8 cellular contexts compared by ENCODE assay signal in genomic region chr17:14926526-14927122, GRCh38.
A peak's percentile ranks its signal among the peaks of the same experiment; 100 is the strongest.
DNase-seq lines count a peak whose midpoint lies in the region; ATAC-seq and TF ChIP-seq lines count a peak whose summit lies in the region.

No MANE protein-coding gene starts in this region.

- intact Hi-C loops in ascending aorta (cut with DNase I) (loop anchor here (5.0 kb wide), 1 partner anchor 1329 kb away; no protein-coding TSS in a partner anchor), posterior vena cava (cut with DNase I) (loop anchor here in 1 of 2 donors (10.0 kb wide), 1 partner anchor 1332 kb away; no protein-coding TSS in a partner anchor)

- peaks cover 0 to 6% (median 0%) of the 10 kb centered on the region in 3 donors for H3K9me3 Mint-ChIP-seq in T-cell

- H3K27me3 Mint-ChIP-seq in T-cell: peaks cover 7 to 22% of the 10 kb centered on the region in 2 donors

- H3K4me1 Mint-ChIP-seq in T-cell: no peaks in the 10 kb centered on the region

- H3K27me3 ChIP-seq in ascending aorta (no peaks in the 10 kb centered on the region), iPS DF 6.9 (ENCODE audit: control insufficient read depth, insufficient read depth, low read length) (no peaks in the 10 kb centered on the region)

- TF ChIP-seq CTCF in ascending aorta (IDR thresholded peaks at IDR 0.05): peak in 2 of 3 experiments; percentile 55 to 69

- DNase-seq in ELR (ENCODE audit: low read depth): peak; percentile 77
- peak; percentile 62 for DNase-seq in M059J (ENCODE audit: low read depth)
- peak in 30 of 34 experiments; percentile 5 to 54 (median 38) for DNase-seq in T-cell
- no peak for DNase-seq in ascending aorta (ENCODE audit: low spot score in 2 of 2)
- peak; percentile 52 for DNase-seq in iPS DF 6.9 (ENCODE audit: low read depth, low spot score)
- DNase-seq in stimulated activated CD4-positive, alpha-beta T cell treated with anti-CD3 and anti-CD28 coated beads, Interleukin-15, amount 100 ng/mL, for 24 hours: peak; percentile 54
- DNase-seq in posterior vena cava (ENCODE audit: low spot score): no peak

- H3K4me1 ChIP-seq in ascending aorta: no peaks in the 10 kb centered on the region
- H3K4me1 ChIP-seq in iPS DF 6.9 (ENCODE audit: control insufficient read depth, insufficient read depth, low read length): no peaks in the 10 kb centered on the region

- CTCF ChIA-PET in T-cell (lab: Charles Lee): interaction anchor here (0.6 to 2.4 kb wide), 14 partner anchors 10 to 1895 kb away, joined by 3 to 11 read pairs (median 3); no protein-coding TSS in a partner anchor

- POLR2A ChIA-PET in T-cell (lab: Charles Lee): interaction anchor here in 1 of 2 donors (0.6 kb wide), 1 partner anchor 1366 kb away, joined by 3 read pairs; no protein-coding TSS in a partner anchor

- H3K27ac ChIP-seq in ascending aorta (no peak overlapping the region), iPS DF 6.9 (ENCODE audit: low read length) (no peak overlapping the region)

- H3K4me3 ChIP-seq in ascending aorta: no peak overlapping the region
- no peak overlapping the region for H3K4me3 ChIP-seq in iPS DF 6.9 (ENCODE audit: low read length)

- WGBS in iPS DF 6.9 (ENCODE audit: insufficient coverage, insufficient read length): no CpG with 5 or more reads among the region's 7 CpGs

- H3K4me3 Mint-ChIP-seq in T-cell: no peak overlapping the region

- no peaks in the 10 kb centered on the region for H3K36me3 ChIP-seq in ascending aorta
- H3K36me3 ChIP-seq in iPS DF 6.9 (ENCODE audit: control insufficient read depth, insufficient read depth, low read length): no peaks in the 10 kb centered on the region

- no peaks in the 10 kb centered on the region for H3K36me3 Mint-ChIP-seq in T-cell

- H3K9me3 ChIP-seq in ascending aorta (no peaks in the 10 kb centered on the region), iPS DF 6.9 (ENCODE audit: control insufficient read depth, insufficient read depth, low read length) (no peaks in the 10 kb centered on the region)

- ATAC-seq in T-cell (replicated peaks in 1 of 4) (peak in 1 of 4 experiments; percentile 32), GM18498 (IDR thresholded peaks at IDR 0.05; ENCODE audit: unreplicated experiment) (no peak)

- no peak overlapping the region for H3K27ac Mint-ChIP-seq in T-cell

Comparison
In these comparisons a context has a peak if more than half of its experiments do, and no peak if none do; other contexts are left out.
1. DNase-seq: peak in ELR (single experiment), M059J (single experiment), T-cell (30 of 34), iPS DF 6.9 (single experiment) and stimulated activated CD4-positive, alpha-beta T cell treated with anti-CD3 and anti-CD28 coated beads, Interleukin-15, amount 100 ng/mL, for 24 hours (single experiment); none in ascending aorta (0 of 2) and posterior vena cava (single experiment).